ENCODE assay signal across 8 cellular contexts in the genomic region with DNA sequence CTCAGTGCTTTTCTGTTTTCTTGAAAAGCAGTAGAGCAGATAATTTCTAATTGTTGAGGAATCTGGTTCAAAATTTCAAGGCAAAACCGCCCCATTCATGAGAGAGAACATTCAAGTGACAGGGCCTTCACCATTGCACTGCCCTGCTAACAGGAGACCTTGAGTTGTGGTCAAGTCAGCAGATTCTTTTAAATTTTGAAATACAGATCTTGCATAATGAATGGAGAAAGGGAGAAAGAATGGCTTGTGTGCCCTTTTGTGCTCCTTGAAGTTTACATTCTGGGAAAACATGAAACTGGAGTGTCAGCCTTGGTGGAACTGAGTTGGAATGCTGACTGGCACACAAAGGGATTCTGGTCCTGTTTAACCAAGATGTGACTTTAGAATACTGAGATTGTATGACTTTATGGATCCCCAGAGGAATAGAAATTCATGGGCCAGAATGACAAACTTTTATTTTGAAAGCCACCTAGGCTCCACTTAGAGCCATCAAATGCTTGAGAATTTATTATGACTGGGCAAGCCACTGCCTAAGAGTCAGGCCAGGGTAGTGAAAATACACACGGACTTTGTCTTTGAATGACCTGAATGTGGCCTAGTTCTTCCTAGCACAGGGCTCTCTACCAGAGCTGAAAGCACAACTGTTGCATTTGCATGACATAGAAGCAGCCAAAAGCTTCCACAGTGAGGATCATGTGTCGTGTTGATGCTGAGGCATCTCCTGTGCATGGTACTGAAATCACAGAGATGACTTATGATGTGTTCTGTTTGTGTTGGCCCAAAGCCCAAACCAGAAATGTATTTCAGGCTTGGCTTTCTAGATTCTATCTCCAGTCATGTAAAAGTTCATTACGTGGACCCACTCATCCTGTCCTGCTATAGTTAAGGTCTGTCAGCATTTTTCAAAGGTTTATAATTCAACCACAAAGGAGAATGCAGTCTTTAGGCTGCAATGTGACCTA.
DNase-seq lines count a peak whose midpoint lies in the region; ATAC-seq and TF ChIP-seq lines count a peak whose summit lies in the region.

No MANE protein-coding gene starts in this region.

- H4K8ac ChIP-seq in trophoblast cell (ENCODE audit: low read depth, low read length): no peak overlapping the region

- TF ChIP-seq CTCF in PC-9 (conservative IDR thresholded peaks at IDR 0.05): no peak
- TF ChIP-seq CTCF in fibroblast of mammary gland (conservative IDR thresholded peaks at IDR 0.05; ENCODE audit: control insufficient read depth, insufficient read depth, low read depth, low read length): no peak

- H3K9me3 ChIP-seq in PC-9 (ENCODE audit: insufficient read depth, low read depth) (no peaks in the 10 kb centered on the region), trophoblast cell (ENCODE audit: insufficient read depth, low read depth, low read length) (no peaks in the 10 kb centered on the region)
- H3K9me3 ChIP-seq in effector memory CD4-positive, alpha-beta T cell (ENCODE audit: control insufficient read depth, low read length): no peaks in the 10 kb centered on the region

- H4K12ac ChIP-seq in trophoblast cell (ENCODE audit: low read depth, low read length): no peak overlapping the region

- H4K91ac ChIP-seq in trophoblast cell (ENCODE audit: low read depth, low read length): no peak overlapping the region

- no peak overlapping the region for H2BK12ac ChIP-seq in trophoblast cell (ENCODE audit: low read length)

- H2BK5ac ChIP-seq in trophoblast cell (ENCODE audit: low read depth, low read length, poor library complexity): no peak overlapping the region

- H2AK5ac ChIP-seq in trophoblast cell (ENCODE audit: low read length): no peak overlapping the region

- no CpG with 5 or more reads among the region's 4 CpGs for WGBS in trophoblast cell (ENCODE audit: extremely low coverage, insufficient coverage, insufficient read length)

- peaks cover 26% of the 10 kb centered on the region for H3K79me2 ChIP-seq in PC-9 (ENCODE audit: low read depth)
- H3K79me2 ChIP-seq in trophoblast cell (ENCODE audit: control insufficient read depth, insufficient read depth, low read length, poor library complexity): no peaks in the 10 kb centered on the region

- peaks cover 58% of the 10 kb centered on the region for H3K4me1 ChIP-seq in PC-9 (replicated peaks; ENCODE audit: insufficient read depth)
- H3K4me1 ChIP-seq in trophoblast cell (ENCODE audit: control insufficient read depth in 1 of 2, insufficient read depth in 2 of 2, low read length in 2 of 2): peaks cover 3 to 14% of the 10 kb centered on the region in 2 experiments
- no peaks in the 10 kb centered on the region for H3K4me1 ChIP-seq in effector memory CD4-positive, alpha-beta T cell (ENCODE audit: control insufficient read depth, insufficient read depth, low read length, poor library complexity, severe bottlenecking)

- H3K27ac ChIP-seq in PC-9 (peak overlapping the region; percentile 60), trophoblast cell (ENCODE audit: low read depth, low read length) (no peak overlapping the region)
- H3K27ac ChIP-seq in effector memory CD4-positive, alpha-beta T cell (ENCODE audit: insufficient read depth, low read length, poor library complexity, severe bottlenecking): no peak overlapping the region

- H3K23ac ChIP-seq in trophoblast cell (ENCODE audit: low read length): no peak overlapping the region

- ATAC-seq in GM21723 (IDR thresholded peaks at IDR 0.05; ENCODE audit: unreplicated experiment): no peak
- no peak for ATAC-seq in GM19351 (IDR thresholded peaks at IDR 0.05; ENCODE audit: unreplicated experiment)

- H3F3A ChIP-seq in PC-9 (ENCODE audit: insufficient read depth, low read depth): peaks cover 37% of the 10 kb centered on the region

- no peak overlapping the region for H3K4me3 ChIP-seq in PC-9
- no peak overlapping the region for H3K4me3 ChIP-seq in fibroblast of mammary gland (ENCODE audit: control insufficient read depth, low read depth, low read length)
- no peak overlapping the region for H3K4me3 ChIP-seq in trophoblast cell (ENCODE audit: low read depth, low read length)
- no peak overlapping the region for H3K4me3 ChIP-seq in effector memory CD4-positive, alpha-beta T cell (ENCODE audit: insufficient read depth, low read depth, low read length, poor library complexity, severe bottlenecking)

- H3K27me3 ChIP-seq in PC-9 (ENCODE audit: insufficient read depth, low read depth): no peaks in the 10 kb centered on the region
- no peaks in the 10 kb centered on the region for H3K27me3 ChIP-seq in trophoblast cell (ENCODE audit: insufficient read depth, low read length)
- no peaks in the 10 kb centered on the region for H3K27me3 ChIP-seq in effector memory CD4-positive, alpha-beta T cell (replicated peaks; ENCODE audit: control insufficient read depth, insufficient read depth, low read length, poor library complexity, severe bottlenecking)

- no peak overlapping the region for H3K4ac ChIP-seq in trophoblast cell (ENCODE audit: low read depth, low read length)

- peak overlapping the region; percentile 34 for H3K4me2 ChIP-seq in PC-9
- H3K4me2 ChIP-seq in trophoblast cell (ENCODE audit: low read length): no peak overlapping the region

- intact Hi-C loops in PC-9 (cut with micrococcal nuclease; ENCODE audit: unreplicated experiment): loop anchor here (1.0 to 2.0 kb wide), 4 partner anchors 33 to 119 kb away; no protein-coding TSS in a partner anchor

- DNase-seq in EL (peak; percentile 100), PC-9 (peak; percentile 76 to 94), fibroblast of mammary gland (ENCODE audit: low read depth) (peak; percentile 100), trophoblast cell (peak; percentile 50 to 62), MV-4-11 (lab: John Stamatoyannopoulos, UW) (no peak)
- no peak for DNase-seq in effector memory CD4-positive, alpha-beta T cell

- no peaks in the 10 kb centered on the region for H3K9me2 ChIP-seq in PC-9 (ENCODE audit: insufficient read depth)

- CTCF ChIA-PET in PC-9 (lab: Charles Lee): no interaction called here

- no TSS peak for BruUV-seq in PC-9 (replicated peaks; lab: Mats Ljungman, UMichigan)

- POLR2A ChIA-PET in PC-9 (lab: Charles Lee; ENCODE audit: unreplicated experiment): no interaction called here

- H3K36me3 ChIP-seq in PC-9 (ENCODE audit: low read depth) (no peaks in the 10 kb centered on the region), trophoblast cell (ENCODE audit: control insufficient read depth in 1 of 2, insufficient read depth in 2 of 2, low read length in 2 of 2) (no peaks in the 10 kb centered on the region)
- no peaks in the 10 kb centered on the region for H3K36me3 ChIP-seq in effector memory CD4-positive, alpha-beta T cell (ENCODE audit: control insufficient read depth, insufficient read depth, low read length)

- no peak overlapping the region for H3K9ac ChIP-seq in trophoblast cell (ENCODE audit: low read length)

- no peak overlapping the region for H3K18ac ChIP-seq in trophoblast cell (ENCODE audit: low read length)

- peak overlapping the region; percentile 24 for H3K14ac ChIP-seq in trophoblast cell (ENCODE audit: low read length)

- H2AFZ ChIP-seq in PC-9: no peak overlapping the region
- no peak overlapping the region for H2AFZ ChIP-seq in trophoblast cell (ENCODE audit: insufficient read depth, low read length, poor library complexity)

- H3K79me1 ChIP-seq in trophoblast cell (ENCODE audit: low read length): no peaks in the 10 kb centered on the region

- H2BK120ac ChIP-seq in trophoblast cell (ENCODE audit: insufficient read depth, low read length, poor library complexity): no peak overlapping the region

- H4K20me1 ChIP-seq in PC-9 (ENCODE audit: insufficient read depth): no peaks in the 10 kb centered on the region

Comparison
In these comparisons a context has a peak if more than half of its experiments do, and no peak if none do; other contexts are left out.
1. DNase-seq: peak in EL (single experiment), PC-9 (2 of 2), fibroblast of mammary gland (single experiment) and trophoblast cell (2 of 2); none in effector memory CD4-positive, alpha-beta T cell (0 of 3) and MV-4-11 (single experiment).